Comparison of ENCODE assay signal across 20 cellular contexts in the genomic region with DNA sequence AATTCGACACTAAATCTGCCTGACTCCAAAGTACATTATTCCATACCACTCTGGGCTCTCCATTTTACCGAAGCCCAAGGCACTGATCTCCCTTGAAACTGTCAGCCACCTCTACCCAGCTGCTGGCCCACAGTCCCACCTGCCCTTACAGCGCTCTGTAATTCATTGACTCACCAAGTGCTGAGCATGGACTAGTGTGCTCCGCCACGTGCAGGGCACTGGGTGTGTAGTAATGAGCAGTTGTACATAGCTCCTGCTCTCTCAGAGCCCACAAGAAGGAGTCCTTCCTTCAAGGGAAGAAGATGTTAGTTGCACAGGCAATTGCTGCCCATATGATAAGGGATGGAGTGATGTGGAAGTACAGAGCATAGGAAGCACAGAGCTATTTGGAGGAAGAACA.
DNase-seq lines count a peak whose midpoint lies in the region; ATAC-seq, FAIRE-seq and TF ChIP-seq lines count a peak whose summit lies in the region.
"Had no signal": no experiment of that assay in that cellular context is flagged by ENCODE, and none has a peak within 500 bp of the region (broad histone marks: within the 10 kb centered on the region; RNA-seq: fewer than 3 reads in every experiment).

No MANE protein-coding gene starts in this region.

- H3K36me3 ChIP-seq in bronchial epithelial cell (ENCODE audit: control insufficient read depth, insufficient read depth, low read length), result no peaks in the 10 kb centered on the region
- H3K36me3 ChIP-seq in small intestine (ENCODE audit: control insufficient read depth in 2 of 2, insufficient read depth in 2 of 2, low read length in 2 of 2), result no peaks in the 10 kb centered on the region
- H3K36me3 ChIP-seq in ascending aorta, result no peaks in the 10 kb centered on the region
- H3K36me3 ChIP-seq: BLaER1 treated with 17β-estradiol and CSF1 and Interleukin-3, amounts not matched to agents 10 nM and 100 nM had no signal

- H3K9me3 ChIP-seq in small intestine (ENCODE audit: control insufficient read depth, low read depth) (no peaks in the 10 kb centered on the region), ascending aorta (no peaks in the 10 kb centered on the region)
- H3K9me3 ChIP-seq: BLaER1 treated with 17β-estradiol and CSF1 and Interleukin-3, amounts not matched to agents 10 nM and 100 nM had no signal

- FAIRE-seq in bronchial epithelial cell (lab: Jason Lieb, UNC) (peak; percentile 7), small intestine (lab: Jason Lieb, UNC) (no peak)
- FAIRE-seq: GM12878, GM19239, H54 had no signal

- H3K4me1 ChIP-seq in small intestine (ENCODE audit: control insufficient read depth in 2 of 2, insufficient read depth in 1 of 2, low read depth in 1 of 2, low read length in 1 of 2) (no peaks in the 10 kb centered on the region), ascending aorta (no peaks in the 10 kb centered on the region)

- no peak for TF ChIP-seq CTCF in bronchial epithelial cell (IDR thresholded peaks at IDR 0.05; ENCODE audit: insufficient read depth, low read length, severe bottlenecking)
- no peak for TF ChIP-seq CTCF in ascending aorta (IDR thresholded peaks at IDR 0.05)

- 21 to 79% (median 41%) methylated on average over 5 of the region's 5 CpGs for whole genome bisulfite sequencing in small intestine, 3 donors

- H3K4me3 Mint-ChIP-seq in activated CD8-positive, alpha-beta memory T cell treated with anti-CD3 and anti-CD28 coated beads, Interleukin-2, amount 10 ng/mL, durations not matched to agents 7 days and 5 days, result no peak overlapping the region
- H3K4me3 Mint-ChIP-seq: B cell; CD8-positive, alpha-beta memory T cell had no signal

- H3K4me1 Mint-ChIP-seq in activated CD8-positive, alpha-beta memory T cell treated with anti-CD3 and anti-CD28 coated beads, Interleukin-2, amount 10 ng/mL, durations not matched to agents 7 days and 5 days, result no peaks in the 10 kb centered on the region
- H3K4me1 Mint-ChIP-seq: B cell; CD8-positive, alpha-beta memory T cell had no signal

- intact Hi-C loops in ascending aorta (cut with DNase I), result no loop called here

- H3K27ac Mint-ChIP-seq in activated CD8-positive, alpha-beta memory T cell treated with anti-CD3 and anti-CD28 coated beads, Interleukin-2, amount 10 ng/mL, durations not matched to agents 7 days and 5 days, result no peak overlapping the region
- H3K27ac Mint-ChIP-seq: B cell; CD8-positive, alpha-beta memory T cell had no signal

- CTCF ChIA-PET in activated CD8-positive, alpha-beta memory T cell treated with anti-CD3 and anti-CD28 coated beads, Interleukin-2, amount 10 ng/mL, durations not matched to agents 7 days and 5 days (lab: Charles Lee), result interaction anchor here (1.2 kb wide), 1 partner anchor 31 kb away, joined by 3 read pairs; no protein-coding TSS in a partner anchor

- peak; percentile 18 for DNase-seq in activated CD8-positive, alpha-beta memory T cell treated with anti-CD3 and anti-CD28 coated beads, Interleukin-2, amount 10 ng/mL, durations not matched to agents 7 days and 5 days
- no peak for DNase-seq in activated CD8-positive, alpha-beta memory T cell treated with anti-CD3 and anti-CD28 coated beads, Interleukin-2, amount 50 U/mL, for 48 hours
- no peak for DNase-seq in bronchial epithelial cell (ENCODE audit: low read depth)
- DNase-seq in kidney tubule cell (ENCODE audit: low spot score), result peak; percentile 57
- DNase-seq in small intestine, result peak; percentile 19
- no peak for DNase-seq in ascending aorta (ENCODE audit: low spot score in 2 of 2)
- DNase-seq: 8988T; CD8-positive, alpha-beta memory T cell; COR-L47; DND-41; EL; HCEC 1CT; IMR-90 had no signal

- no peaks in the 10 kb centered on the region for H3K36me3 Mint-ChIP-seq in activated CD8-positive, alpha-beta memory T cell treated with anti-CD3 and anti-CD28 coated beads, Interleukin-2, amount 10 ng/mL, durations not matched to agents 7 days and 5 days
- H3K36me3 Mint-ChIP-seq: CD8-positive, alpha-beta memory T cell had no signal

- H3K27ac ChIP-seq in small intestine (ENCODE audit: low read depth in 1 of 2, low read length in 1 of 2) (no peak overlapping the region), ascending aorta (no peak overlapping the region)
- H3K27ac ChIP-seq: BLaER1 treated with 17β-estradiol and CSF1 and Interleukin-3, amounts not matched to agents 10 nM and 100 nM; HL-60 had no signal

- H3K9me3 Mint-ChIP-seq in activated CD8-positive, alpha-beta memory T cell treated with anti-CD3 and anti-CD28 coated beads, Interleukin-2, amount 10 ng/mL, durations not matched to agents 7 days and 5 days (ENCODE audit: low read depth), result no peaks in the 10 kb centered on the region
- H3K9me3 Mint-ChIP-seq: CD8-positive, alpha-beta memory T cell had no signal

- H3K27me3 ChIP-seq in bronchial epithelial cell (ENCODE audit: control insufficient read depth, insufficient read depth, low read length), result no peaks in the 10 kb centered on the region
- H3K27me3 ChIP-seq in small intestine (ENCODE audit: control insufficient read depth in 2 of 2, insufficient read depth in 2 of 2, low read length in 2 of 2), result peaks cover 0 to 6% of the 10 kb centered on the region in 2 donors
- H3K27me3 ChIP-seq in ascending aorta, result no peaks in the 10 kb centered on the region
- H3K27me3 ChIP-seq: BLaER1 treated with 17β-estradiol and CSF1 and Interleukin-3, amounts not matched to agents 10 nM and 100 nM had no signal

- no peak for ATAC-seq in activated CD8-positive, alpha-beta memory T cell treated with anti-CD3 and anti-CD28 coated beads, Interleukin-2, amount 10 ng/mL, durations not matched to agents 7 days and 5 days
- ATAC-seq in GM18519 (IDR thresholded peaks at IDR 0.05; ENCODE audit: low FRiP score, unreplicated experiment), result no peak
- ATAC-seq: GM12878 had no signal

- H3K27me3 Mint-ChIP-seq in activated CD8-positive, alpha-beta memory T cell treated with anti-CD3 and anti-CD28 coated beads, Interleukin-2, amount 10 ng/mL, durations not matched to agents 7 days and 5 days, result peaks cover 7% of the 10 kb centered on the region

- H3K4me3 ChIP-seq in bronchial epithelial cell (ENCODE audit: low read depth, low read length) (no peak overlapping the region), small intestine (ENCODE audit: low read depth in 1 of 2, low read length in 2 of 2) (no peak overlapping the region), ascending aorta (no peak overlapping the region)
- H3K4me3 ChIP-seq: BLaER1 treated with 17β-estradiol and CSF1 and Interleukin-3, amounts not matched to agents 10 nM and 100 nM; GM12878 had no signal

Comparison
In these comparisons a context has a peak if more than half of its experiments do, and no peak if none do; other contexts are left out.
1. DNase-seq: peak in activated CD8-positive, alpha-beta memory T cell treated with anti-CD3 and anti-CD28 coated beads, Interleukin-2, amount 10 ng/mL, durations not matched to agents 7 days and 5 days (single experiment), kidney tubule cell (single experiment) and small intestine (single experiment); none in activated CD8-positive, alpha-beta memory T cell treated with anti-CD3 and anti-CD28 coated beads, Interleukin-2, amount 50 U/mL, for 48 hours (single experiment), bronchial epithelial cell (single experiment) and ascending aorta (0 of 2).